2 cellular contexts compared by ENCODE assay signal in the genomic region with DNA sequence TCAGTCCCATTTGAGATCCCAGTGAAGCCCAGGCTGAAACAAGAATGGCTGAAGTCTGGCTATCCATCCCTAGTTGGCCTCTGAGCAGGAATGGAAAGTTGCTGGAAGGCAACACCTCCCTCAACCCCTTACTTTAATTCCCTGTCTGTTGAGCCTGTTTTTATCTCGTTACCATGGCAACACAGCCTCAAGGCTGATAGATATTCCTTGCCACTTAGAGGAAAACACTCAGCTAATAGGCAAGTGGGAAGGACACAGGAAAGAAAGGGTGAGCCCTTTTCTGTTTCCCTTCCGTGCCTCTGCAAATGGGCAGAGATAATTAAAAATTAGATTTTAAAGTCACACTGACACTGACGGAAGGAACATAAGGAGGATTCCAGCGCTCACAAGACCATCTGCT.
TF ChIP-seq lines count a peak whose summit lies in the region.

No MANE protein-coding gene starts in this region.

TF ChIP-seq in HEK293T, 16 proteins besides CTCF, POLR2A, EP300 and RAD21 (continued from another document):
- no peak for TF ChIP-seq CTBP1 (IDR thresholded peaks at IDR 0.05; ENCODE audit: borderline replicate concordance)
- TF ChIP-seq HDGF (IDR thresholded peaks at IDR 0.05; ENCODE audit: borderline replicate concordance) = no peak
- no peak for TF ChIP-seq TARDBP (IDR thresholded peaks at IDR 0.05)
- TF ChIP-seq ZNF384 (IDR thresholded peaks at IDR 0.05) = no peak
- TF ChIP-seq SP1 (IDR thresholded peaks at IDR 0.05) = no peak

TF ChIP-seq in H1, 55 proteins besides CTCF, POLR2A, EP300 and RAD21 (continued from another document):
- no peak for TF ChIP-seq TAF1 (IDR thresholded peaks at IDR 0.05; ENCODE audit: low read depth, low read length)
- no peak for TF ChIP-seq SP4 (IDR thresholded peaks at IDR 0.05; ENCODE audit: low read length)
- TF ChIP-seq CHD2 (IDR thresholded peaks at IDR 0.05; ENCODE audit: low read length) = no peak
- no peak for TF ChIP-seq CTBP2 (IDR thresholded peaks at IDR 0.05; ENCODE audit: borderline replicate concordance, insufficient read depth, insufficient read length, low read length)
- TF ChIP-seq TCF12 (IDR thresholded peaks at IDR 0.05; ENCODE audit: low read depth, low read length) = no peak
- TF ChIP-seq, protein P1, sequence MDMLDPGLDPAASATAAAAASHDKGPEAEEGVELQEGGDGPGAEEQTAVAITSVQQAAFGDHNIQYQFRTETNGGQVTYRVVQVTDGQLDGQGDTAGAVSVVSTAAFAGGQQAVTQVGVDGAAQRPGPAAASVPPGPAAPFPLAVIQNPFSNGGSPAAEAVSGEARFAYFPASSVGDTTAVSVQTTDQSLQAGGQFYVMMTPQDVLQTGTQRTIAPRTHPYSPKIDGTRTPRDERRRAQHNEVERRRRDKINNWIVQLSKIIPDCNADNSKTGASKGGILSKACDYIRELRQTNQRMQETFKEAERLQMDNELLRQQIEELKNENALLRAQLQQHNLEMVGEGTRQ (IDR thresholded peaks at IDR 0.05; ENCODE audit: low read length) = no peak
- TF ChIP-seq POU5F1 (IDR thresholded peaks at IDR 0.05; ENCODE audit: low read depth, low read length) = no peak
- no peak for TF ChIP-seq CREB1 (IDR thresholded peaks at IDR 0.05)
- no peak for TF ChIP-seq SIX5 (IDR thresholded peaks at IDR 0.05; ENCODE audit: low read depth, low read length)
- TF ChIP-seq NANOG (IDR thresholded peaks at IDR 0.05; ENCODE audit: insufficient read depth, low read depth, low read length, poor library complexity, severe bottlenecking) = no peak
- TF ChIP-seq PHF8 (conservative IDR thresholded peaks at IDR 0.05; ENCODE audit: low read depth, low read length) = no peak
- TF ChIP-seq KDM5A (IDR thresholded peaks at IDR 0.05; ENCODE audit: low read length) = no peak
- TF ChIP-seq RXRA (IDR thresholded peaks at IDR 0.05; ENCODE audit: insufficient read depth, low read depth, low read length) = no peak
- no peak for TF ChIP-seq JUND (IDR thresholded peaks at IDR 0.05; ENCODE audit: low read length)
- no peak for TF ChIP-seq RFX5 (IDR thresholded peaks at IDR 0.05; ENCODE audit: borderline replicate concordance, low read depth, low read length)
- TF ChIP-seq KDM1A (IDR thresholded peaks at IDR 0.05; ENCODE audit: borderline replicate concordance, low read length) = no peak
